1 cellular context compared by ENCODE assay signal in the genomic region with DNA sequence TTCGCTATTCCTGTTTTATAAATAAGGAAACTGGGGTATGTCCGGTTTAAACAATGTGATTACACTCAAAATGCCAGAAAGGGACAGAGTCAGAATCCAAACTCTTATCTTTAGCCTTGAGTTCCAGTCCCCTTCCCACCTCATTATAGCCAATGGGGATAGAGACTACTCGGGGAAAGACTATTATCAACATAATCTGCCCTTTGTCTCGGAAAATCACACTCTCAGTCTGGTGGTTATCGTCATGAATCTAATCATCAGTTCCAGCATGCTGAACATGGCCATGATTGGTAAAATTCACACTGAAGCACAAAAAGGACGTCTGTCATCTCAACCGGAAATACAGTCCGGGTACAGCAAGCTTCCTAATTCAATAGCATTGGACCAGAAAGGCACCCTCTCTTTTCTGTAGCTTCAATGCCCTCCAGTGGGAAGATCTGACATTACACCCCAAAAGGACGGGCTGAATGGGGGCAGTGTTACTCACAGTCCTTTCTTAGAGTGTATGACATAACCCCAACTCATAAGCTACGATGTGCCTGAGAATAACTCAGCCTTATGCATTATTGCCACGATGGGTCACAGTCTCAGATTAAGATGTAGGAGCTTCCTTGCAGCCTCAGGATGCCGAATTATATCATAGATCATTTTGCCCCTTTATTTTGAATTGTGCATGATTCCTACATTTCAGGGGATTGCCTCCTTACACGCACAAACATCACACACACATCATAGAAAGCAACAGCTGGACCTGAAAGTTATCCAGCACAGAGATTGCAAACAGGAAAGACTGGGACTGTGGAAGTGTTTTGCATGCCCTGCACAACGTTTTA.
TF ChIP-seq lines count a peak whose summit lies in the region.

No MANE protein-coding gene starts in this region.

TF ChIP-seq in WTC11, 78 proteins besides CTCF, POLR2A, EP300 and RAD21 (continued from another document):
- TF ChIP-seq, protein P1, sequence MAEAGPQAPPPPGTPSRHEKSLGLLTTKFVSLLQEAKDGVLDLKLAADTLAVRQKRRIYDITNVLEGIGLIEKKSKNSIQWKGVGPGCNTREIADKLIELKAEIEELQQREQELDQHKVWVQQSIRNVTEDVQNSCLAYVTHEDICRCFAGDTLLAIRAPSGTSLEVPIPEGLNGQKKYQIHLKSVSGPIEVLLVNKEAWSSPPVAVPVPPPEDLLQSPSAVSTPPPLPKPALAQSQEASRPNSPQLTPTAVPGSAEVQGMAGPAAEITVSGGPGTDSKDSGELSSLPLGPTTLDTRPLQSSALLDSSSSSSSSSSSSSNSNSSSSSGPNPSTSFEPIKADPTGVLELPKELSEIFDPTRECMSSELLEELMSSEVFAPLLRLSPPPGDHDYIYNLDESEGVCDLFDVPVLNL (CRISPR knock-in tag; IDR thresholded peaks at IDR 0.05; ENCODE audit: borderline replicate concordance, low read depth) = no peak
